In genomic region chrX:107674480-107675364, GRCh38 we compare ENCODE assay signal across 1 cellular context.
TF ChIP-seq lines count a peak whose summit lies in the region.

No MANE protein-coding gene starts in this region.

TF ChIP-seq in GM12878, 131 proteins besides CTCF, POLR2A, EP300 and RAD21 (continued from another document and continues in another):
- TF ChIP-seq EGR1 (IDR thresholded peaks at IDR 0.05; ENCODE audit: borderline replicate concordance in 1 of 2, low read depth in 2 of 2, low read length in 2 of 2) (no peak), ZZZ3 (IDR thresholded peaks at IDR 0.05; ENCODE audit: control insufficient read depth, insufficient read length, low read depth) (no peak), ZNF622 (IDR thresholded peaks at IDR 0.05) (no peak), RAD51 (IDR thresholded peaks at IDR 0.05) (no peak), ZNF217 (IDR thresholded peaks at IDR 0.05) (peak; percentile 87), JUNB (IDR thresholded peaks at IDR 0.05) (no peak), PML (IDR thresholded peaks at IDR 0.05; ENCODE audit: low read length) (no peak), PKNOX1 (IDR thresholded peaks at IDR 0.05) (peak; percentile 30; the same call in 1 of the 2 replicates), NR2C1 (IDR thresholded peaks at IDR 0.05) (no peak), RELB (IDR thresholded peaks at IDR 0.05; ENCODE audit: low read depth) (peak; percentile 66; the same call in 1 of the 2 replicates), HDAC2 (IDR thresholded peaks at IDR 0.05) (no peak), NRF1 (conservative IDR thresholded peaks at IDR 0.05; ENCODE audit: low read depth, low read length) (no peak), CHD2 (IDR thresholded peaks at IDR 0.05; ENCODE audit: borderline replicate concordance, low read depth, low read length) (no peak), BMI1 (IDR thresholded peaks at IDR 0.05; ENCODE audit: borderline replicate concordance) (no peak; the same call in 1 of the 2 replicates), ATF2 (IDR thresholded peaks at IDR 0.05; ENCODE audit: low read length) (no peak), KDM1A (IDR thresholded peaks at IDR 0.05; ENCODE audit: borderline replicate concordance) (no peak), E4F1 (IDR thresholded peaks at IDR 0.05; ENCODE audit: borderline replicate concordance, partially characterized antibody) (no peak), IKZF2 (IDR thresholded peaks at IDR 0.05) (peak; percentile 52 to 55; a peak in 3 of 4 replicates), SMARCA5 (IDR thresholded peaks at IDR 0.05) (peak; percentile 79), ZNF24 (IDR thresholded peaks at IDR 0.05) (no peak), IRF4 (IDR thresholded peaks at IDR 0.05; ENCODE audit: low read depth, low read length) (no peak), SMAD5 (IDR thresholded peaks at IDR 0.05; ENCODE audit: low read depth) (no peak), ZNF592 (IDR thresholded peaks at IDR 0.05) (no peak), KLF5 (IDR thresholded peaks at IDR 0.05; ENCODE audit: partially characterized antibody) (no peak), SREBF2 (IDR thresholded peaks at IDR 0.05; ENCODE audit: low read length) (no peak), RFX5 (IDR thresholded peaks at IDR 0.05; ENCODE audit: low read depth, low read length) (no peak), TCF7 (IDR thresholded peaks at IDR 0.05; ENCODE audit: borderline replicate concordance) (no peak), CREM (IDR thresholded peaks at IDR 0.05; ENCODE audit: low read depth) (no peak), BACH1 (IDR thresholded peaks at IDR 0.05; ENCODE audit: borderline replicate concordance) (no peak), MXI1 (IDR thresholded peaks at IDR 0.05; ENCODE audit: low read depth, low read length) (no peak; the same call in 1 of the 2 replicates), TBL1XR1 (IDR thresholded peaks at IDR 0.05; ENCODE audit: low read depth, low read length) (no peak), KAT2A (conservative IDR thresholded peaks at IDR 0.05; ENCODE audit: control insufficient read depth, low read depth, low read length) (no peak)
- TF ChIP-seq, protein P1, sequence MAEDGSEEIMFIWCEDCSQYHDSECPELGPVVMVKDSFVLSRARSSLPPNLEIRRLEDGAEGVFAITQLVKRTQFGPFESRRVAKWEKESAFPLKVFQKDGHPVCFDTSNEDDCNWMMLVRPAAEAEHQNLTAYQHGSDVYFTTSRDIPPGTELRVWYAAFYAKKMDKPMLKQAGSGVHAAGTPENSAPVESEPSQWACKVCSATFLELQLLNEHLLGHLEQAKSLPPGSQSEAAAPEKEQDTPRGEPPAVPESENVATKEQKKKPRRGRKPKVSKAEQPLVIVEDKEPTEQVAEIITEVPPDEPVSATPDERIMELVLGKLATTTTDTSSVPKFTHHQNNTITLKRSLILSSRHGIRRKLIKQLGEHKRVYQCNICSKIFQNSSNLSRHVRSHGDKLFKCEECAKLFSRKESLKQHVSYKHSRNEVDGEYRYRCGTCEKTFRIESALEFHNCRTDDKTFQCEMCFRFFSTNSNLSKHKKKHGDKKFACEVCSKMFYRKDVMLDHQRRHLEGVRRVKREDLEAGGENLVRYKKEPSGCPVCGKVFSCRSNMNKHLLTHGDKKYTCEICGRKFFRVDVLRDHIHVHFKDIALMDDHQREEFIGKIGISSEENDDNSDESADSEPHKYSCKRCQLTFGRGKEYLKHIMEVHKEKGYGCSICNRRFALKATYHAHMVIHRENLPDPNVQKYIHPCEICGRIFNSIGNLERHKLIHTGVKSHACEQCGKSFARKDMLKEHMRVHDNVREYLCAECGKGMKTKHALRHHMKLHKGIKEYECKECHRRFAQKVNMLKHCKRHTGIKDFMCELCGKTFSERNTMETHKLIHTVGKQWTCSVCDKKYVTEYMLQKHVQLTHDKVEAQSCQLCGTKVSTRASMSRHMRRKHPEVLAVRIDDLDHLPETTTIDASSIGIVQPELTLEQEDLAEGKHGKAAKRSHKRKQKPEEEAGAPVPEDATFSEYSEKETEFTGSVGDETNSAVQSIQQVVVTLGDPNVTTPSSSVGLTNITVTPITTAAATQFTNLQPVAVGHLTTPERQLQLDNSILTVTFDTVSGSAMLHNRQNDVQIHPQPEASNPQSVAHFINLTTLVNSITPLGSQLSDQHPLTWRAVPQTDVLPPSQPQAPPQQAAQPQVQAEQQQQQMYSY (CRISPR knock-in tag; IDR thresholded peaks at IDR 0.05) = no peak
- TF ChIP-seq, protein P2, sequence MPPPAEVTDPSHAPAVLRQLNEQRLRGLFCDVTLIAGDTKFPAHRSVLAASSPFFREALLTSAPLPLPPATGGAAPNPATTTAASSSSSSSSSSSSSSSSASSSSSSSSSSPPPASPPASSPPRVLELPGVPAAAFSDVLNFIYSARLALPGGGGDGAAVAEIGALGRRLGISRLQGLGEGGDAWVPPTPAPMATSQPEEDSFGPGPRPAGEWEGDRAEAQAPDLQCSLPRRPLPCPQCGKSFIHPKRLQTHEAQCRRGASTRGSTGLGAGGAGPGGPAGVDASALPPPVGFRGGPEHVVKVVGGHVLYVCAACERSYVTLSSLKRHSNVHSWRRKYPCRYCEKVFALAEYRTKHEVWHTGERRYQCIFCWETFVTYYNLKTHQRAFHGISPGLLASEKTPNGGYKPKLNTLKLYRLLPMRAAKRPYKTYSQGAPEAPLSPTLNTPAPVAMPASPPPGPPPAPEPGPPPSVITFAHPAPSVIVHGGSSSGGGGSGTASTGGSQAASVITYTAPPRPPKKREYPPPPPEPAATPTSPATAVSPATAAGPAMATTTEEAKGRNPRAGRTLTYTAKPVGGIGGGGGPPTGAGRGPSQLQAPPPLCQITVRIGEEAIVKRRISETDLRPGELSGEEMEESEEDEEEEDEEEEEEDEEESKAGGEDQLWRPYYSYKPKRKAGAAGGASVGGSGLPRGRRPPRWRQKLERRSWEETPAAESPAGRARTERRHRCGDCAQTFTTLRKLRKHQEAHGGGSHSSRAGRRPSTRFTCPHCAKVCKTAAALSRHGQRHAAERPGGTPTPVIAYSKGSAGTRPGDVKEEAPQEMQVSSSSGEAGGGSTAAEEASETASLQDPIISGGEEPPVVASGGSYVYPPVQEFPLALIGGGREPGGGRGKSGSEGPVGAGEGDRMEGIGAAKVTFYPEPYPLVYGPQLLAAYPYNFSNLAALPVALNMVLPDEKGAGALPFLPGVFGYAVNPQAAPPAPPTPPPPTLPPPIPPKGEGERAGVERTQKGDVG (CRISPR knock-in tag; IDR thresholded peaks at IDR 0.05) = no peak
- TF ChIP-seq, protein P3, sequence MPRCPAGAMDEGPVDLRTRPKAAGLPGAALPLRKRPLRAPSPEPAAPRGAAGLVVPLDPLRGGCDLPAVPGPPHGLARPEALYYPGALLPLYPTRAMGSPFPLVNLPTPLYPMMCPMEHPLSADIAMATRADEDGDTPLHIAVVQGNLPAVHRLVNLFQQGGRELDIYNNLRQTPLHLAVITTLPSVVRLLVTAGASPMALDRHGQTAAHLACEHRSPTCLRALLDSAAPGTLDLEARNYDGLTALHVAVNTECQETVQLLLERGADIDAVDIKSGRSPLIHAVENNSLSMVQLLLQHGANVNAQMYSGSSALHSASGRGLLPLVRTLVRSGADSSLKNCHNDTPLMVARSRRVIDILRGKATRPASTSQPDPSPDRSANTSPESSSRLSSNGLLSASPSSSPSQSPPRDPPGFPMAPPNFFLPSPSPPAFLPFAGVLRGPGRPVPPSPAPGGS (IDR thresholded peaks at IDR 0.05; ENCODE audit: borderline replicate concordance, insufficient read depth, low read depth, low read length, poor library complexity, severe bottlenecking) = no peak
- TF ChIP-seq, protein P4, sequence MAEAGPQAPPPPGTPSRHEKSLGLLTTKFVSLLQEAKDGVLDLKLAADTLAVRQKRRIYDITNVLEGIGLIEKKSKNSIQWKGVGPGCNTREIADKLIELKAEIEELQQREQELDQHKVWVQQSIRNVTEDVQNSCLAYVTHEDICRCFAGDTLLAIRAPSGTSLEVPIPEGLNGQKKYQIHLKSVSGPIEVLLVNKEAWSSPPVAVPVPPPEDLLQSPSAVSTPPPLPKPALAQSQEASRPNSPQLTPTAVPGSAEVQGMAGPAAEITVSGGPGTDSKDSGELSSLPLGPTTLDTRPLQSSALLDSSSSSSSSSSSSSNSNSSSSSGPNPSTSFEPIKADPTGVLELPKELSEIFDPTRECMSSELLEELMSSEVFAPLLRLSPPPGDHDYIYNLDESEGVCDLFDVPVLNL (IDR thresholded peaks at IDR 0.05; ENCODE audit: low read depth, low read length) = no peak
- TF ChIP-seq, protein P5, sequence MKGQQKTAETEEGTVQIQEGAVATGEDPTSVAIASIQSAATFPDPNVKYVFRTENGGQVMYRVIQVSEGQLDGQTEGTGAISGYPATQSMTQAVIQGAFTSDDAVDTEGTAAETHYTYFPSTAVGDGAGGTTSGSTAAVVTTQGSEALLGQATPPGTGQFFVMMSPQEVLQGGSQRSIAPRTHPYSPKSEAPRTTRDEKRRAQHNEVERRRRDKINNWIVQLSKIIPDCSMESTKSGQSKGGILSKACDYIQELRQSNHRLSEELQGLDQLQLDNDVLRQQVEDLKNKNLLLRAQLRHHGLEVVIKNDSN (IDR thresholded peaks at IDR 0.05; ENCODE audit: borderline replicate concordance, extremely low read length, insufficient read depth, low read depth, low read length) = no peak
